ENCODE assay signal across 26 cellular contexts in the genomic region with DNA sequence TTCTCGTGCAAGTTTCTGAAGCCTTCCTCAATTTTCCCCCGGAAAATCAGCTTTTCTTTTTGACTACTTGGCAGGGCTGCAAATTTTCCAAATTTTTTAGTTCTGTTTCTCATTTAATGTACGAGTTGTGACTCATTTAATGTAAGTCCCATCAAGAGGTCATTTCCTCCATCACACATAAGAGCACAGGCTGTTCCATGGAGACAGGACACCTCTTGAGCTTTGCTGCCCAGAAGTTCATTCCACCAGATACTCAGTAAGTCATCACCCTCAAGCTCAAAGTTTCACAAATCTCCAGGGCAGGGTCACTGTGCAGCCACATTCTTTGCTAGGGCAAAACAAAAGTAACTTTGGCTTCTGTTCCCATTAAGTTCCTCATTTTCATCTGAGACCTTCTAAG.
"Had no signal": no experiment of that assay in that cellular context is flagged by ENCODE, and none has a peak within 500 bp of the region (broad histone marks: within the 10 kb centered on the region; RNA-seq: fewer than 3 reads in every experiment).

No MANE protein-coding gene starts in this region.

- H2AFZ ChIP-seq: hepatocyte had no signal

- H3K79me2 ChIP-seq: hepatocyte had no signal

- H3K4me3 Mint-ChIP-seq: immature natural killer cell; mesothelial cell of epicardium; naive B cell; naive thymus-derived CD8-positive, alpha-beta T cell had no signal

- FAIRE-seq: endothelial cell of umbilical vein, frontal cortex, kidney had no signal

- DNase-seq: dermis blood vessel endothelial cell; dorsolateral prefrontal cortex; effector CD4-positive, alpha-beta T cell; effector memory CD4-positive, alpha-beta T cell; foreskin keratinocyte; heart left ventricle; hypothalamus; immature natural killer cell; islet precursor cell; kidney; kidney glomerular epithelial cell; left colon; left ventricle myocardium inferior; lower lobe of right lung; mesenchymal stem cell; mucosa of descending colon; naive B cell; naive thymus-derived CD8-positive, alpha-beta T cell had no signal

- H3K27ac Mint-ChIP-seq: immature natural killer cell; mesothelial cell of epicardium; naive thymus-derived CD8-positive, alpha-beta T cell had no signal

- H3K36me3 ChIP-seq: esophagus muscularis mucosa, gastroesophageal sphincter, heart left ventricle, left ventricle myocardium inferior, lower lobe of right lung had no signal

- H3K9me3 ChIP-seq: esophagus muscularis mucosa, gastroesophageal sphincter, heart left ventricle, left ventricle myocardium inferior, lower lobe of right lung, mucosa of descending colon had no signal

- H3K4me2 ChIP-seq: hepatocyte had no signal

- H3K4me3 ChIP-seq: coronary artery, dorsolateral prefrontal cortex, esophagus muscularis mucosa, gastroesophageal sphincter, heart left ventricle, hepatocyte, left ventricle myocardium inferior, lower lobe of right lung, mucosa of descending colon had no signal

- H3K4me1 Mint-ChIP-seq: mesothelial cell of epicardium, naive B cell had no signal

- ATAC-seq: foreskin keratinocyte; gastroesophageal sphincter; heart left ventricle; left colon; left lobe of liver; lower lobe of right lung; mucosa of descending colon; naive thymus-derived CD8-positive, alpha-beta T cell had no signal

- H3K36me3 Mint-ChIP-seq: naive B cell; naive thymus-derived CD8-positive, alpha-beta T cell had no signal

- H3K27me3 ChIP-seq: esophagus muscularis mucosa, foreskin keratinocyte, gastroesophageal sphincter, heart left ventricle, hepatocyte had no signal

- H3K27ac ChIP-seq: coronary artery, dorsolateral prefrontal cortex, esophagus muscularis mucosa, foreskin keratinocyte, gastroesophageal sphincter, heart left ventricle, hepatocyte, left ventricle myocardium inferior, lower lobe of right lung had no signal

- H3K4me1 ChIP-seq: esophagus muscularis mucosa, foreskin keratinocyte, gastroesophageal sphincter, heart left ventricle, left ventricle myocardium inferior, lower lobe of right lung had no signal
